1 cellular context compared by ENCODE assay signal in genomic region chr9:4615778-4616177, GRCh38.
A peak's percentile ranks its signal among the peaks of the same experiment; 100 is the strongest.
TF ChIP-seq lines count a peak whose summit lies in the region.

No MANE protein-coding gene starts in this region.

TF ChIP-seq in WTC11, 78 proteins besides CTCF, POLR2A, EP300 and RAD21:
- no peak for TF ChIP-seq HMGA2 (CRISPR knock-in tag; IDR thresholded peaks at IDR 0.05)
- TF ChIP-seq ZNF121 (CRISPR knock-in tag; IDR thresholded peaks at IDR 0.05) = 0 out of 2 replicates have a peak, but pooled peaks have one; percentile 6
